In the genomic region with DNA sequence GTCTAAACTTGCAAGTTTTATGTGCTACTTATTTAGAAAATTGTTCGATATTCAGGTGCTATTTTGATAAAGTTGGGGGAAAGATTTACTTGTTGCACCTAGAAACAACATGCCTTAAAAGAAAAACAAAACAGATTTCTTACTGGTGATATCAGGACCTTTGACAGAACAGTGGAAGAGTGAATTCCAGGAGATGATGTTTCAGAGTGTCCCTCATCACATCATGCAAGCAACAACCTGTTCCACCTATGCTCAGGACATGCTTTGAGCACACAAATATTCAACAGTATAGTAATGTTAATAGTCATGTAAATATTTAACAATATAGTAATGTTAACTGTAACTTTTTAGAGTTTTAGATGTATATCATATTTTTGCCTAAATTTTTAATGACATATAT, we compare ENCODE assay signal across 22 cellular contexts. TPM values are rescaled to one million over a fixed set of nuclear protein-coding genes. Genes with fewer than 3 reads are reported as not detected.
"Had no signal": no experiment of that assay in that cellular context is flagged by ENCODE, and none has a peak within 500 bp of the region (broad histone marks: within the 10 kb centered on the region; RNA-seq: fewer than 3 reads in every experiment).

No MANE protein-coding gene starts in this region.

- H3K9me3 ChIP-seq: MG63, SK-N-SH had no signal

- ATAC-seq: HepG2, Panc1, PC-3, T-cell had no signal

- H3K36me3 ChIP-seq: MG63 had no signal

- DNase-seq: IMR-90, Karpas-422, KG1, MG63, NCI-H1092, NCI-H146, NCI-H1694 treated with DMSO at 0.1 percent for 48 hours, NCI-H1930, NCI-H2081, NCI-H2107, NCI-H2227 treated with DMSO at 0.1 percent for 48 hours, NCI-H524, NCI-H526 treated with DMSO at 0.1 percent for 48 hours, NCI-H748 treated with DMSO at 0.1 percent for 48 hours, PC-3, SHP77, SK-N-SH, SW 1271, T-cell had no signal

- H3K27ac ChIP-seq: RWPE1 had no signal

- H3K9ac ChIP-seq: SK-N-SH had no signal

- H3K4me3 ChIP-seq: MG63 had no signal

- FAIRE-seq: HepG2 had no signal

- H3K27me3 ChIP-seq: MG63 had no signal

- H3K4me2 ChIP-seq: SK-N-SH had no signal

RNA-seq across cellular contexts. Expression of a gene that starts 23.9 kb away (rescaled TPM):
- polyA plus RNA-seq: SK-N-SH had no signal
